In genomic region chr2:216286616-216287231, GRCh38 we compare ENCODE assay signal across 23 cellular contexts.
A peak's percentile ranks its signal among the peaks of the same experiment; 100 is the strongest.
DNase-seq lines count a peak whose midpoint lies in the region; ATAC-seq, FAIRE-seq and TF ChIP-seq lines count a peak whose summit lies in the region.
"Had no signal": no experiment of that assay in that cellular context is flagged by ENCODE, and none has a peak within 500 bp of the region (broad histone marks: within the 10 kb centered on the region; RNA-seq: fewer than 3 reads in every experiment).

No MANE protein-coding gene starts in this region.

- TF ChIP-seq POLR2A in HCT116 (IDR thresholded peaks at IDR 0.05; ENCODE audit: borderline replicate concordance, extremely low read depth, insufficient read depth, insufficient read length) = no peak

- H3K79me2 ChIP-seq in HCT116 (ENCODE audit: insufficient read depth, low read length) (no peaks in the 10 kb centered on the region), astrocyte (ENCODE audit: insufficient read depth, low read length) (no peaks in the 10 kb centered on the region)

- H3K9me3 Mint-ChIP-seq in astrocyte (ENCODE audit: unreplicated experiment) = no peaks in the 10 kb centered on the region
- no peaks in the 10 kb centered on the region for H3K9me3 Mint-ChIP-seq in activated T-cell treated with anti-CD3 and anti-CD28 coated beads, Interleukin-2, amount 50 U/mL, for 4 hours

- H4K20me1 ChIP-seq in HCT116 (ENCODE audit: insufficient read depth) (no peaks in the 10 kb centered on the region), astrocyte (ENCODE audit: insufficient read depth, low read length) (no peaks in the 10 kb centered on the region)

- H3K27me3 Mint-ChIP-seq in astrocyte (ENCODE audit: low read depth, unreplicated experiment) = no peaks in the 10 kb centered on the region
- H3K27me3 Mint-ChIP-seq in activated T-cell treated with anti-CD3 and anti-CD28 coated beads, Interleukin-2, amount 50 U/mL, for 4 hours (ENCODE audit: low read depth) = no peaks in the 10 kb centered on the region
- H3K27me3 Mint-ChIP-seq: activated naive CD8-positive, alpha-beta T cell had no signal

- DNase-seq in A172 (ENCODE audit: low spot score) = peak; percentile 45
- no peak for DNase-seq in HCT116 (ENCODE audit: low read depth, low spot score)
- no peak for DNase-seq in astrocyte (ENCODE audit: low read depth)
- DNase-seq in hepatic stellate cell (ENCODE audit: low spot score) = peak; percentile 17
- no peak for DNase-seq in activated T-cell treated with anti-CD3 and anti-CD28 coated beads, Interleukin-2, amount 50 U/mL, for 4 hours
- DNase-seq in NCI-H2196 (lab: John Stamatoyannopoulos, UW; ENCODE audit: unreplicated experiment) = no peak
- DNase-seq in activated CD4-positive, CD25-positive, alpha-beta regulatory T cell treated with anti-CD3 and anti-CD28 coated beads, Interleukin-2, amount 50 U/mL, for 72 hours = no peak
- DNase-seq: activated CD4-positive, alpha-beta T cell treated with anti-CD3 and anti-CD28 coated beads, Interleukin-2, amount 50 U/mL, for 4 hours; activated T-cell treated with anti-CD3 and anti-CD28 coated beads, Interleukin-2, amount 50 U/mL, for 1 hour; esophagus squamous epithelium; hippocampal formation; MG63; midbrain; NCI-H2029 treated with DMSO at 0.1 percent for 48 hours; Peyer's patch; right cardiac atrium; stimulated activated CD4-positive, alpha-beta T cell treated with anti-CD3 and anti-CD28 coated beads, Interleukin-2, amount 100 ng/mL, for 24 hours had no signal

- peak overlapping the region; percentile 48 for H3K4me3 Mint-ChIP-seq in astrocyte (ENCODE audit: unreplicated experiment)
- no peak overlapping the region for H3K4me3 Mint-ChIP-seq in activated T-cell treated with anti-CD3 and anti-CD28 coated beads, Interleukin-2, amount 50 U/mL, for 4 hours
- H3K4me3 Mint-ChIP-seq: activated naive CD8-positive, alpha-beta T cell had no signal

- RAD21 ChIA-PET in HCT116 (lab: Charles Lee; ENCODE audit: low non-redundant PET in 1 of 2, low total read pairs in 2 of 2, uncharacterized antibody in 2 of 2, unreplicated experiment in 2 of 2) = no interaction called here

- TF ChIP-seq CTCF in HCT116 (IDR thresholded peaks at IDR 0.05 in 2 of 3, conservative IDR thresholded peaks at IDR 0.05 in 1 of 3; ENCODE audit: borderline replicate concordance in 1 of 3, insufficient read depth in 1 of 3, low read depth in 2 of 3, low read length in 2 of 3) (no peak), astrocyte (IDR thresholded peaks at IDR 0.05; ENCODE audit: insufficient read depth, low read depth, low read length) (no peak)

- H3K27ac ChIP-seq in HCT116 (ENCODE audit: low read depth, low read length) (no peak overlapping the region), astrocyte (ENCODE audit: low read depth, low read length) (no peak overlapping the region)
- H3K27ac ChIP-seq: breast epithelium, esophagus squamous epithelium, neutrophil, Peyer's patch, SK-N-MC had no signal

- CTCF ChIA-PET in HCT116 (lab: Charles Lee) = no interaction called here

- POLR2A ChIA-PET in HCT116 (lab: Charles Lee) = no interaction called here

- H3K9ac ChIP-seq in HCT116 (ENCODE audit: low read length) = no peak overlapping the region
- H3K9ac ChIP-seq in astrocyte (ENCODE audit: low read length) = no peak overlapping the region

- peak; percentile 40 for ATAC-seq in HCT116
- ATAC-seq in activated T-cell treated with anti-CD3 and anti-CD28 coated beads, Interleukin-2, amount 50 U/mL, for 4 hours = no peak
- ATAC-seq in HG02623 (IDR thresholded peaks at IDR 0.05; ENCODE audit: unreplicated experiment) = no peak
- ATAC-seq: right cardiac atrium had no signal

- H3K9me2 ChIP-seq in HCT116 (ENCODE audit: insufficient read depth) = no peaks in the 10 kb centered on the region

- H3K27me3 ChIP-seq in HCT116 (ENCODE audit: insufficient read depth, low read length) (peaks cover 28% of the 10 kb centered on the region), astrocyte (ENCODE audit: insufficient read depth, low read length) (no peaks in the 10 kb centered on the region)
- H3K27me3 ChIP-seq: breast epithelium, MG63, neutrophil, Peyer's patch had no signal

- H3K9me3 ChIP-seq in HCT116 (ENCODE audit: control insufficient read depth in 1 of 2, insufficient read depth in 1 of 2, low read depth in 1 of 2, low read length in 2 of 2) (no peaks in the 10 kb centered on the region), astrocyte (ENCODE audit: insufficient read depth, low read depth, low read length) (no peaks in the 10 kb centered on the region)
- H3K9me3 ChIP-seq: breast epithelium, esophagus squamous epithelium, MG63, neutrophil, Peyer's patch had no signal

- intact Hi-C loops in HCT116 (cut with micrococcal nuclease) = no loop called here

- H3K36me3 ChIP-seq in HCT116 (ENCODE audit: control insufficient read depth in 1 of 2, insufficient read depth in 2 of 2, low read length in 2 of 2) = no peaks in the 10 kb centered on the region
- H3K36me3 ChIP-seq in astrocyte (ENCODE audit: insufficient read depth, low read length) = no peaks in the 10 kb centered on the region
- H3K36me3 ChIP-seq: breast epithelium, esophagus squamous epithelium, MG63, neutrophil, Peyer's patch had no signal

- peak; percentile 17 for FAIRE-seq in astrocyte (lab: Jason Lieb, UNC)
- FAIRE-seq: GM19239 had no signal

- peaks cover 33% of the 10 kb centered on the region for H3K4me1 Mint-ChIP-seq in astrocyte (ENCODE audit: low read depth, unreplicated experiment)
- no peaks in the 10 kb centered on the region for H3K4me1 Mint-ChIP-seq in activated T-cell treated with anti-CD3 and anti-CD28 coated beads, Interleukin-2, amount 50 U/mL, for 4 hours (ENCODE audit: low read depth)

- H3K4me1 ChIP-seq in HCT116 (ENCODE audit: control insufficient read depth in 1 of 2, insufficient read depth in 2 of 2, low read length in 2 of 2) (peaks cover 5 to 16% of the 10 kb centered on the region in 2 experiments; a peak in 3 of 4 replicates), astrocyte (ENCODE audit: insufficient read depth, low read length) (peaks cover 9% of the 10 kb centered on the region)
- H3K4me1 ChIP-seq: breast epithelium, Peyer's patch had no signal

- no peak overlapping the region for H3K4me3 ChIP-seq in HCT116 (replicated peaks in 1 of 2; ENCODE audit: low read depth in 1 of 2, low read length in 2 of 2)
- H3K4me3 ChIP-seq in astrocyte (ENCODE audit: insufficient read depth, low read depth, low read length) = no peak overlapping the region
- H3K4me3 ChIP-seq: breast epithelium, esophagus squamous epithelium, MG63, Peyer's patch, SK-N-MC had no signal

- peaks cover 4% of the 10 kb centered on the region for H3K36me3 Mint-ChIP-seq in astrocyte (ENCODE audit: low read depth, unreplicated experiment)
- no peaks in the 10 kb centered on the region for H3K36me3 Mint-ChIP-seq in activated T-cell treated with anti-CD3 and anti-CD28 coated beads, Interleukin-2, amount 50 U/mL, for 4 hours (ENCODE audit: insufficient read depth)
- H3K36me3 Mint-ChIP-seq: activated naive CD8-positive, alpha-beta T cell had no signal

- H3K27ac Mint-ChIP-seq in astrocyte (ENCODE audit: unreplicated experiment) = no peak overlapping the region
- H3K27ac Mint-ChIP-seq: activated naive CD8-positive, alpha-beta T cell had no signal

- BruUV-seq in HCT116 (replicated peaks; lab: Mats Ljungman, UMichigan) = no TSS peak

- peak overlapping the region; percentile 27 for H3K4me2 ChIP-seq in HCT116 (ENCODE audit: low read length)
- H3K4me2 ChIP-seq in astrocyte (ENCODE audit: low read length) = peak overlapping the region; percentile 36

- H2AFZ ChIP-seq in HCT116 (ENCODE audit: low read depth, low read length, poor library complexity, severe bottlenecking) = no peak overlapping the region
- no peak overlapping the region for H2AFZ ChIP-seq in astrocyte (ENCODE audit: low read depth, low read length)

- no peak for TF ChIP-seq RAD21 in HCT116 (IDR thresholded peaks at IDR 0.05; ENCODE audit: low read depth)

TF ChIP-seq in HCT116, 20 proteins besides CTCF, POLR2A, EP300 and RAD21:
- TF ChIP-seq SRF (IDR thresholded peaks at IDR 0.05; ENCODE audit: low read depth) (no peak), CEBPB (IDR thresholded peaks at IDR 0.05; ENCODE audit: low read depth) (no peak), CBX3 (IDR thresholded peaks at IDR 0.05; ENCODE audit: low read depth) (no peak), FOSL1 (IDR thresholded peaks at IDR 0.05; ENCODE audit: low read depth) (no peak), JUND (IDR thresholded peaks at IDR 0.05) (no peak), TCF7L2 (IDR thresholded peaks at IDR 0.05; ENCODE audit: borderline replicate concordance, extremely low read depth, insufficient read depth, insufficient read length) (no peak), EZH2 (IDR thresholded peaks at IDR 0.05) (no peak), SIN3A (IDR thresholded peaks at IDR 0.05; ENCODE audit: low read depth) (no peak), MAX (IDR thresholded peaks at IDR 0.05) (no peak), ELF1 (IDR thresholded peaks at IDR 0.05; ENCODE audit: borderline replicate concordance, low read depth) (no peak)
TF ChIP-seq in HCT116: peak in this region for 0.

Comparison
In these comparisons a context has a peak if more than half of its experiments do, and no peak if none do; other contexts are left out.
1. DNase-seq: peak in A172 (single experiment) and hepatic stellate cell (single experiment); none in HCT116 (single experiment), astrocyte (single experiment), activated T-cell treated with anti-CD3 and anti-CD28 coated beads, Interleukin-2, amount 50 U/mL, for 4 hours (single experiment), NCI-H2196 (single experiment) and activated CD4-positive, CD25-positive, alpha-beta regulatory T cell treated with anti-CD3 and anti-CD28 coated beads, Interleukin-2, amount 50 U/mL, for 72 hours (single experiment).